Comparison of ENCODE assay signal across 9 cellular contexts in genomic region chrX:41441934-41442823, GRCh38. TPM values are rescaled to one million over a fixed set of nuclear protein-coding genes. Genes with fewer than 3 reads are reported as not detected.
DNase-seq lines count a peak whose midpoint lies in the region; ATAC-seq, FAIRE-seq and TF ChIP-seq lines count a peak whose summit lies in the region.
"Had no signal": no experiment of that assay in that cellular context is flagged by ENCODE, and none has a peak within 500 bp of the region (broad histone marks: within the 10 kb centered on the region; RNA-seq: fewer than 3 reads in every experiment).

No MANE protein-coding gene starts in this region.

- H2BK15ac ChIP-seq in H1 (ENCODE audit: low read length): no peak overlapping the region

- H3K27me3 ChIP-seq in H1 (replicated peaks in 1 of 4; ENCODE audit: control insufficient read depth in 3 of 4, extremely low read depth in 1 of 4, insufficient read depth in 3 of 4, low read length in 3 of 4): no peaks in the 10 kb centered on the region

- no peak for FAIRE-seq in H1 (lab: Jason Lieb, UNC)

- TF ChIP-seq EP300 in H1 (IDR thresholded peaks at IDR 0.05; ENCODE audit: borderline replicate concordance in 1 of 2, low read depth in 2 of 2, low read length in 2 of 2): no peak

- peak; percentile 51 to 70 for TF ChIP-seq RAD21 in H1 (IDR thresholded peaks at IDR 0.05 in 1 of 2, conservative IDR thresholded peaks at IDR 0.05 in 1 of 2; ENCODE audit: low read depth in 2 of 2, low read length in 2 of 2)

- CTCF ChIA-PET in H1 (lab: Charles Lee; ENCODE audit: partially characterized antibody): interaction anchor here (0.6 to 2.9 kb wide), 5 partner anchors 13 to 227 kb away, joined by 3 to 11 read pairs (median 4); no protein-coding TSS in a partner anchor

- no peaks in the 10 kb centered on the region for H3K9me3 ChIP-seq in H1 (ENCODE audit: insufficient read depth in 2 of 2, low read depth in 1 of 2, low read length in 1 of 2)
- H3K9me3 ChIP-seq in mesodermal cell (ENCODE audit: control insufficient read depth, low read length): no peaks in the 10 kb centered on the region

- H3K79me1 ChIP-seq in H1 (ENCODE audit: low read depth, low read length): no peaks in the 10 kb centered on the region

- H3K36me3 ChIP-seq in H1 (ENCODE audit: control insufficient read depth in 2 of 4, insufficient read depth in 4 of 4, low read length in 3 of 4) (no peaks in the 10 kb centered on the region), mesodermal cell (ENCODE audit: control insufficient read depth, insufficient read depth, low read length) (no peaks in the 10 kb centered on the region)

- peak overlapping the region in 1 of 4 experiments; percentile 4; a peak in 1 of 7 replicates for H3K9ac ChIP-seq in H1 (replicated peaks in 1 of 4; ENCODE audit: extremely low read depth in 1 of 4, low read depth in 3 of 4, low read length in 3 of 4)

- no peaks in the 10 kb centered on the region for H3K79me2 ChIP-seq in H1 (ENCODE audit: control insufficient read depth in 1 of 2, insufficient read depth in 2 of 2, low read length in 2 of 2)

- no peak overlapping the region for H3K14ac ChIP-seq in H1 (ENCODE audit: insufficient read length)

- peak; percentile 5 for DNase-seq in NCI-H345 treated with DMSO at 0.1 percent for 48 hours (lab: John Stamatoyannopoulos, UW; ENCODE audit: unreplicated experiment)
- peak; percentile 97 for DNase-seq in activated CD8-positive, alpha-beta memory T cell treated with anti-CD3 and anti-CD28 coated beads for 24 hours
- peak; percentile 19 to 92 for DNase-seq in H1 (ENCODE audit: low read depth in 1 of 2, low spot score in 2 of 2)
- peak; percentile 76 to 82 for DNase-seq in stimulated activated CD8-positive, alpha-beta memory T cell treated with anti-CD3 and anti-CD28 coated beads, Interleukin-2, amount 100 ng/mL, for 48 hours (ENCODE audit: low read depth in 2 of 2)

- H2BK5ac ChIP-seq in H1 (ENCODE audit: low read depth, low read length): no peak overlapping the region

- peak; percentile 57 for TF ChIP-seq POLR2A in GM18505 (IDR thresholded peaks at IDR 0.05; ENCODE audit: borderline replicate concordance, extremely low read depth, insufficient read depth, insufficient read length)
- TF ChIP-seq POLR2A in H1 (IDR thresholded peaks at IDR 0.05; ENCODE audit: control extremely low read depth in 1 of 2, low read depth in 2 of 2, low read length in 2 of 2): no peak

- peaks cover 1% of the 10 kb centered on the region; the same call in 1 of the 2 replicates for H3K23me2 ChIP-seq in H1 (ENCODE audit: low read depth, low read length)

- no peak overlapping the region for H2BK12ac ChIP-seq in H1 (ENCODE audit: low read depth, low read length)

- POLR2A ChIA-PET in H1 (lab: Charles Lee; ENCODE audit: partially characterized antibody): interaction anchor here (0.6 to 2.0 kb wide), 5 partner anchors 34 to 108 kb away, joined by 3 to 8 read pairs (median 4); partner anchors contain the start of gene DDX3X

- no peak overlapping the region for H2BK120ac ChIP-seq in H1 (replicated peaks; ENCODE audit: low read depth, low read length)

- H3K4me3 ChIP-seq in H1 (ENCODE audit: extremely low read depth in 1 of 4, insufficient read depth in 2 of 4, low read depth in 3 of 4, low read length in 4 of 4): peak overlapping the region; percentile 30 to 64 (median 46)
- H3K4me3 ChIP-seq in mesodermal cell (ENCODE audit: extremely low read depth, insufficient read depth, low read length, poor library complexity, severe bottlenecking): peak overlapping the region; percentile 21
- H3K4me3 ChIP-seq: SK-N-MC had no signal

- no peak overlapping the region for H4K91ac ChIP-seq in H1 (replicated peaks; ENCODE audit: insufficient read length, low read length)

- 61% methylated on average over 7 of the region's 58 CpGs; no CpG with 5 or more reads in 1 of the 2 experiments for WGBS in H1 (ENCODE audit: extremely low coverage in 1 of 2, insufficient coverage in 1 of 2, insufficient read length in 1 of 2, insufficient replicate concordance in 2 of 2, low coverage in 1 of 2, low lambda C conversion rate in 2 of 2, missing lambda C conversion rate in 1 of 2), 2 experiments
- 15 to 17% methylated on average over 18 to 27 of the region's 58 CpGs for WGBS in mesodermal cell (ENCODE audit: insufficient coverage in 2 of 2), 2 experiments

- no peak overlapping the region for H2AK5ac ChIP-seq in H1 (ENCODE audit: low read depth, low read length)

- H3K56ac ChIP-seq in H1 (replicated peaks; ENCODE audit: insufficient read length, low read depth, low read length): no peak overlapping the region

- TF ChIP-seq CTCF in 22Rv1 (IDR thresholded peaks at IDR 0.05) (peak; percentile 78), H1 (IDR thresholded peaks at IDR 0.05; ENCODE audit: control extremely low read depth in 1 of 3, insufficient read depth in 1 of 3, low read depth in 1 of 3, low read length in 3 of 3) (peak; percentile 52 to 60 (median 54); a peak in 3 of 4 replicates)

- no peak overlapping the region for H2BK20ac ChIP-seq in H1 (ENCODE audit: low read length)

- peaks cover 0 to 6% (median under 1%) of the 10 kb centered on the region in 4 experiments; a peak in 4 of 7 replicates for H3K4me1 ChIP-seq in H1 (replicated peaks in 1 of 4; ENCODE audit: control insufficient read depth in 3 of 4, insufficient read depth in 4 of 4, low read length in 3 of 4)
- no peaks in the 10 kb centered on the region for H3K4me1 ChIP-seq in mesodermal cell (ENCODE audit: control insufficient read depth, insufficient read depth, low read length, poor library complexity, severe bottlenecking)

- H2AFZ ChIP-seq in H1 (ENCODE audit: low read length): no peak overlapping the region; the same call in 1 of the 2 replicates

- H3K4ac ChIP-seq in H1 (replicated peaks; ENCODE audit: insufficient read length, low read depth, low read length): no peak overlapping the region

- ATAC-seq in GM18505 (IDR thresholded peaks at IDR 0.05; ENCODE audit: unreplicated experiment) (peak; percentile 85), HG02970 (IDR thresholded peaks at IDR 0.05; ENCODE audit: low FRiP score, unreplicated experiment) (peak; percentile 81)

- H3K27ac ChIP-seq in 22Rv1: peak overlapping the region; percentile 61
- no peak overlapping the region for H3K27ac ChIP-seq in H1 (ENCODE audit: low read depth, low read length)
- no peak overlapping the region for H3K27ac ChIP-seq in mesodermal cell (ENCODE audit: low read depth, low read length, severe bottlenecking)
- H3K27ac ChIP-seq: SK-N-MC had no signal

- H3K18ac ChIP-seq in H1 (ENCODE audit: extremely low read depth, low read length): no peak overlapping the region; the same call in 1 of the 2 replicates

- peak overlapping the region; percentile 85 for H4K8ac ChIP-seq in H1 (ENCODE audit: extremely low read depth, insufficient read depth, low read length)

- no peaks in the 10 kb centered on the region for H4K20me1 ChIP-seq in H1 (replicated peaks in 1 of 2; ENCODE audit: control insufficient read depth in 1 of 2, insufficient read depth in 2 of 2, low read length in 2 of 2)

- peak overlapping the region; percentile 60 to 78 for H3K4me2 ChIP-seq in H1 (ENCODE audit: insufficient read depth in 1 of 2, low read depth in 2 of 2, low read length in 2 of 2)

- peak overlapping the region; percentile 16 for H4K5ac ChIP-seq in H1 (ENCODE audit: insufficient read length, low read depth, low read length)

- no peak overlapping the region for H3K23ac ChIP-seq in H1 (ENCODE audit: insufficient read length)

TF ChIP-seq in H1, 55 proteins besides CTCF, POLR2A, EP300 and RAD21 (continues in another document):
- TF ChIP-seq YY1 (IDR thresholded peaks at IDR 0.05; ENCODE audit: low read depth, low read length) (no peak), SP1 (IDR thresholded peaks at IDR 0.05; ENCODE audit: low read depth, low read length) (no peak)

RNA-seq across cellular contexts. Expression of gene NYX, which starts 5.0 kb away (rescaled TPM):
- not detected in 2 replicates for total RNA-seq in H1 (2021; fragmentation: NEBNext Ultra II Directional; extraction: Animal tissue kit (Norgen Biotek cat#: 25700))
- polyA plus RNA-seq in H1 (2011; rRNA removed): 0.05 TPM in 1 of 2 replicates, not detected in the other
- polyA plus RNA-seq in H1 (2011; cell fraction: cytosol; rRNA removed): 0.06 TPM
- 0.07 TPM for polyA plus RNA-seq in H1 (2011; cell fraction: nucleus; rRNA removed)
- polyA plus RNA-seq in H1 (2012, experiment 1 of 2): 0.09 to 0.79 TPM (median 0.30 TPM) in 4 replicates
- polyA plus RNA-seq in H1 (2012, experiment 2 of 2): 0.10 TPM
- polyA plus RNA-seq in H1 (2013, experiment 1 of 2): 0.08 TPM
- polyA plus RNA-seq in H1 (2013, experiment 2 of 2): 0.04 TPM
- not detected in 2 replicates for polyA minus RNA-seq in H1 (2011; rRNA and poly(A)+ RNA removed)
- polyA minus RNA-seq in H1 (2011; cell fraction: cytosol; rRNA and poly(A)+ RNA removed): not detected
- polyA minus RNA-seq in H1 (2011; cell fraction: nucleus; rRNA and poly(A)+ RNA removed): not detected
- polyA plus RNA-seq in mesodermal cell (2013, experiment 1 of 2): not detected
- polyA plus RNA-seq in mesodermal cell (2013, experiment 2 of 2): not detected

Comparison
In these comparisons a context has a peak if more than half of its experiments do, and no peak if none do; other contexts are left out.
1. DNase-seq: peak in every context shown above with its lines; median percentile 97 in activated CD8-positive, alpha-beta memory T cell treated with anti-CD3 and anti-CD28 coated beads for 24 hours; 79 in stimulated activated CD8-positive, alpha-beta memory T cell treated with anti-CD3 and anti-CD28 coated beads, Interleukin-2, amount 100 ng/mL, for 48 hours; 56 in H1; 5 in NCI-H345 treated with DMSO at 0.1 percent for 48 hours.